9 cellular contexts compared by ENCODE assay signal in the genomic region with DNA sequence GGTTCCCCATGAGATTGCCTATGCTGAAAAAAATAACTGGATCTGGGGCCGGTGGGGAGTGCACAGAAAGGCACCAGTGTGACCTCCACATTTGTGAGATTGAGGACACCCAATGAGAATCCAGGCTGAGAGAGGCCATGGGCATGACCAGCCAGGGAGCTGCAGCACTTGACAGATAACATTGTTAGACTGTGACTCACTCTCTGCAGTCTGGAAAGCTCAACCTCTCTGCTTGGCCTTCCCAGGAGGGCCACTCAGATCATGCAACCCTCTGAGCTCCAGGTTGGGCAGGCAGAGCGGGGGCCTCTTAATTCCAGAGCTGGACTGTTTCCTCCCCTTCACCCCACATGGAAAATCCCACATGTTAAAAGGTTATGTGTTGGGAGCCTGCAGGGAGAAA. TPM values are rescaled to one million over a fixed set of nuclear protein-coding genes. Genes with fewer than 3 reads are reported as not detected.
DNase-seq lines count a peak whose midpoint lies in the region; ATAC-seq and TF ChIP-seq lines count a peak whose summit lies in the region.
"Had no signal": no experiment of that assay in that cellular context is flagged by ENCODE, and none has a peak within 500 bp of the region (broad histone marks: within the 10 kb centered on the region; RNA-seq: fewer than 3 reads in every experiment).

No MANE protein-coding gene starts in this region.

- H3K27ac Mint-ChIP-seq in natural killer cell treated with Interleukin-12 subunit alpha and Interleukin-12 subunit beta and Interleukin-15 and Interleukin-18, amount 100 ng/mL, for 72 hours, result no peak overlapping the region
- H3K27ac Mint-ChIP-seq in natural killer cell, result no peak overlapping the region
- H3K27ac Mint-ChIP-seq in glutamatergic neuron (ENCODE audit: unreplicated experiment), result no peak overlapping the region
- H3K27ac Mint-ChIP-seq in CD4-positive, alpha-beta memory T cell, result no peak overlapping the region

- no peak overlapping the region for H3K27ac ChIP-seq in body of pancreas
- H3K27ac ChIP-seq in CD4-positive, alpha-beta memory T cell (ENCODE audit: low read depth, low read length), result no peak overlapping the region

- H3K9me3 ChIP-seq in body of pancreas, result no peaks in the 10 kb centered on the region
- no peaks in the 10 kb centered on the region for H3K9me3 ChIP-seq in CD4-positive, alpha-beta memory T cell (ENCODE audit: control insufficient read depth in 1 of 2, low read length in 2 of 2)

- no peaks in the 10 kb centered on the region for H3K36me3 ChIP-seq in body of pancreas (replicated peaks in 1 of 2; ENCODE audit: insufficient read depth in 1 of 2, low read depth in 2 of 2)
- H3K36me3 ChIP-seq in CD4-positive, alpha-beta memory T cell (ENCODE audit: insufficient read depth, low read length), result no peaks in the 10 kb centered on the region

- 10 to 35% methylated on average over 2 of the region's 2 CpGs for WGBS in body of pancreas, 2 donors

- no peaks in the 10 kb centered on the region for H3K4me1 ChIP-seq in body of pancreas
- no peaks in the 10 kb centered on the region for H3K4me1 ChIP-seq in CD4-positive, alpha-beta memory T cell (ENCODE audit: insufficient read depth, low read length)

- peak; percentile 18 for DNase-seq in natural killer cell treated with Interleukin-12 subunit alpha and Interleukin-12 subunit beta and Interleukin-15 and Interleukin-18, amount 100 ng/mL, for 72 hours (ENCODE audit: low spot score)
- DNase-seq in natural killer cell (no peak), body of pancreas (peak in 3 of 4 donors; percentile 23 to 69 (median 47)), iris pigment epithelial cell (ENCODE audit: low read depth) (peak; percentile 95), cerebellum (ENCODE audit: low spot score) (no peak), glutamatergic neuron (no peak)
- DNase-seq in activated effector memory CD4-positive, alpha-beta T cell treated with anti-CD3 and anti-CD28 coated beads, Interleukin-2, amount 50 U/mL, for 16 hours, result no peak
- DNase-seq in CD4-positive, alpha-beta memory T cell, result no peak
- DNase-seq: AML-193 had no signal

- H3K4me1 Mint-ChIP-seq in natural killer cell treated with Interleukin-12 subunit alpha and Interleukin-12 subunit beta and Interleukin-15 and Interleukin-18, amount 100 ng/mL, for 72 hours (ENCODE audit: low read depth in 2 of 2), result no peaks in the 10 kb centered on the region
- H3K4me1 Mint-ChIP-seq in natural killer cell (no peaks in the 10 kb centered on the region), glutamatergic neuron (ENCODE audit: low read depth, unreplicated experiment) (no peaks in the 10 kb centered on the region)
- no peaks in the 10 kb centered on the region for H3K4me1 Mint-ChIP-seq in CD4-positive, alpha-beta memory T cell

- TF ChIP-seq CTCF in natural killer cell (IDR thresholded peaks at IDR 0.05), result no peak
- TF ChIP-seq CTCF in body of pancreas (IDR thresholded peaks at IDR 0.05), result no peak
- TF ChIP-seq CTCF in glutamatergic neuron (IDR thresholded peaks at IDR 0.05; ENCODE audit: partially characterized antibody, unreplicated experiment), result no peak

- no peak overlapping the region for H3K4me3 Mint-ChIP-seq in natural killer cell treated with Interleukin-12 subunit alpha and Interleukin-12 subunit beta and Interleukin-15 and Interleukin-18, amount 100 ng/mL, for 72 hours
- no peak overlapping the region for H3K4me3 Mint-ChIP-seq in natural killer cell
- H3K4me3 Mint-ChIP-seq in glutamatergic neuron (ENCODE audit: unreplicated experiment), result no peak overlapping the region
- no peak overlapping the region for H3K4me3 Mint-ChIP-seq in CD4-positive, alpha-beta memory T cell

- H3K27me3 ChIP-seq in body of pancreas, result no peaks in the 10 kb centered on the region
- H3K27me3 ChIP-seq in CD4-positive, alpha-beta memory T cell (ENCODE audit: insufficient read depth, low read length), result no peaks in the 10 kb centered on the region

- ATAC-seq in natural killer cell treated with Interleukin-12 subunit alpha and Interleukin-12 subunit beta and Interleukin-15 and Interleukin-18, amount 100 ng/mL, for 72 hours, result no peak
- ATAC-seq in natural killer cell (no peak), body of pancreas (peak; percentile 78)

- no peaks in the 10 kb centered on the region for H3K36me3 Mint-ChIP-seq in natural killer cell treated with Interleukin-12 subunit alpha and Interleukin-12 subunit beta and Interleukin-15 and Interleukin-18, amount 100 ng/mL, for 72 hours
- H3K36me3 Mint-ChIP-seq in natural killer cell, result no peaks in the 10 kb centered on the region
- no peaks in the 10 kb centered on the region for H3K36me3 Mint-ChIP-seq in glutamatergic neuron (ENCODE audit: unreplicated experiment)
- H3K36me3 Mint-ChIP-seq in CD4-positive, alpha-beta memory T cell, result no peaks in the 10 kb centered on the region

- POLR2A ChIA-PET in CD4-positive, alpha-beta memory T cell (lab: Charles Lee; ENCODE audit: partially characterized antibody), result no interaction called here

- CTCF ChIA-PET in CD4-positive, alpha-beta memory T cell (lab: Charles Lee; ENCODE audit: partially characterized antibody), result no interaction called here

- H3K27me3 Mint-ChIP-seq in natural killer cell treated with Interleukin-12 subunit alpha and Interleukin-12 subunit beta and Interleukin-15 and Interleukin-18, amount 100 ng/mL, for 72 hours, result peaks cover 0 to 2% of the 10 kb centered on the region in 2 donors
- H3K27me3 Mint-ChIP-seq in natural killer cell (ENCODE audit: low read depth in 2 of 2) (peaks cover 5 to 8% of the 10 kb centered on the region in 2 donors), glutamatergic neuron (ENCODE audit: unreplicated experiment) (peaks cover 3% of the 10 kb centered on the region)
- peaks cover 1 to 6% of the 10 kb centered on the region in 2 donors for H3K27me3 Mint-ChIP-seq in CD4-positive, alpha-beta memory T cell

- no peak for TF ChIP-seq POLR2A in body of pancreas (IDR thresholded peaks at IDR 0.05)

- intact Hi-C loops in natural killer cell (cut with micrococcal nuclease), result no loop called here
- intact Hi-C loops in body of pancreas (cut with DNase I), result no loop called here
- intact Hi-C loops in CD4-positive, alpha-beta memory T cell (cut with micrococcal nuclease), result no loop called here

- no peaks in the 10 kb centered on the region for H3K9me3 Mint-ChIP-seq in natural killer cell treated with Interleukin-12 subunit alpha and Interleukin-12 subunit beta and Interleukin-15 and Interleukin-18, amount 100 ng/mL, for 72 hours
- H3K9me3 Mint-ChIP-seq in natural killer cell, result no peaks in the 10 kb centered on the region
- no peaks in the 10 kb centered on the region for H3K9me3 Mint-ChIP-seq in glutamatergic neuron (ENCODE audit: unreplicated experiment)
- H3K9me3 Mint-ChIP-seq in CD4-positive, alpha-beta memory T cell, result no peaks in the 10 kb centered on the region

- no peak overlapping the region for H3K4me3 ChIP-seq in body of pancreas
- H3K4me3 ChIP-seq in CD4-positive, alpha-beta memory T cell (ENCODE audit: low read length in 2 of 2), result no peak overlapping the region

RNA-seq across cellular contexts. Expression of a gene that starts 30.1 kb away (rescaled TPM):
- under 1 TPM in 1 of 2 donors, not detected in 1; 0.20 TPM for total RNA-seq in natural killer cell treated with Interleukin-12 subunit alpha and Interleukin-12 subunit beta and Interleukin-15 and Interleukin-18, amount 100 ng/mL, for 72 hours
- total RNA-seq in natural killer cell (under 1 TPM; 0.27 to 0.55 (median 0.33) TPM), body of pancreas (under 1 TPM in 1 of 2 donors, not detected in 1; 0.52 TPM), cerebellum (4.4 TPM), glutamatergic neuron (ENCODE audit: unreplicated experiment) (1.3 TPM)
- total RNA-seq in CD4-positive, alpha-beta memory T cell, result not detected
- not detected for polyA plus RNA-seq in CD4-positive, alpha-beta memory T cell

Comparison
In these comparisons a context has a peak if more than half of its experiments do, and no peak if none do; other contexts are left out.
1. DNase-seq: peak in natural killer cell treated with Interleukin-12 subunit alpha and Interleukin-12 subunit beta and Interleukin-15 and Interleukin-18, amount 100 ng/mL, for 72 hours (single experiment), body of pancreas (3 of 4) and iris pigment epithelial cell (single experiment); none in natural killer cell (single experiment), cerebellum (single experiment), activated effector memory CD4-positive, alpha-beta T cell treated with anti-CD3 and anti-CD28 coated beads, Interleukin-2, amount 50 U/mL, for 16 hours (single experiment), glutamatergic neuron (single experiment) and CD4-positive, alpha-beta memory T cell (0 of 5).